ENCODE assay signal across 16 cellular contexts in genomic region chr16:54817940-54818574, GRCh38.
"Had no signal": no experiment of that assay in that cellular context is flagged by ENCODE, and none has a peak within 500 bp of the region (broad histone marks: within the 10 kb centered on the region; RNA-seq: fewer than 3 reads in every experiment).

No MANE protein-coding gene starts in this region.

- H3K36me3 ChIP-seq: spleen, tibial nerve had no signal

- H3K27ac Mint-ChIP-seq: activated B cell treated with CpG ODN at 0.5 μM for 24 hours; activated CD4-positive, alpha-beta T cell treated with anti-CD3 and anti-CD28 coated beads, Interleukin-2, amount 10 ng/mL, durations not matched to agents 7 days and 5 days; activated naive CD4-positive, alpha-beta T cell treated with anti-CD3 and anti-CD28 coated beads, Interleukin-2, amount 50 U/mL, for 24 hours; stimulated activated memory B cell treated with anti-CD40 and anti-IgM and Interleukin-4, amounts not matched to agents 10 μg/mL and 1 μg/mL and 100 μg/mL, for 72 hours had no signal

- H3K4me3 Mint-ChIP-seq: activated B cell treated with CpG ODN at 0.5 μM for 24 hours; activated CD4-positive, alpha-beta T cell treated with anti-CD3 and anti-CD28 coated beads, Interleukin-2, amount 10 ng/mL, durations not matched to agents 7 days and 5 days; activated naive CD4-positive, alpha-beta T cell treated with anti-CD3 and anti-CD28 coated beads, Interleukin-2, amount 50 U/mL, for 24 hours; naive thymus-derived CD8-positive, alpha-beta T cell; stimulated activated memory B cell treated with anti-CD40 and anti-IgM and Interleukin-4, amounts not matched to agents 10 μg/mL and 1 μg/mL and 100 μg/mL, for 72 hours had no signal

- ATAC-seq: body of pancreas; esophagus mucosa; naive thymus-derived CD8-positive, alpha-beta T cell; sciatic nerve; stimulated activated memory B cell treated with anti-CD40 and anti-IgM and Interleukin-4, amounts not matched to agents 10 μg/mL and 1 μg/mL and 100 μg/mL, for 72 hours had no signal

- H3K27me3 Mint-ChIP-seq: stimulated activated memory B cell treated with anti-CD40 and anti-IgM and Interleukin-4, amounts not matched to agents 10 μg/mL and 1 μg/mL and 100 μg/mL, for 72 hours had no signal

- H3K4me1 ChIP-seq: body of pancreas, psoas muscle, spleen, tibial nerve had no signal

- H3K4me1 Mint-ChIP-seq: activated B cell treated with CpG ODN at 0.5 μM for 24 hours; activated CD4-positive, alpha-beta T cell treated with anti-CD3 and anti-CD28 coated beads, Interleukin-2, amount 10 ng/mL, durations not matched to agents 7 days and 5 days; activated naive CD4-positive, alpha-beta T cell treated with anti-CD3 and anti-CD28 coated beads, Interleukin-2, amount 50 U/mL, for 24 hours; naive thymus-derived CD8-positive, alpha-beta T cell; stimulated activated memory B cell treated with anti-CD40 and anti-IgM and Interleukin-4, amounts not matched to agents 10 μg/mL and 1 μg/mL and 100 μg/mL, for 72 hours had no signal

- H3K4me3 ChIP-seq: body of pancreas, psoas muscle, SK-N-MC, spleen, tibial nerve had no signal

- H3K9me3 ChIP-seq: body of pancreas, psoas muscle, spleen had no signal

- H3K9me3 Mint-ChIP-seq: activated B cell treated with CpG ODN at 0.5 μM for 24 hours; activated CD4-positive, alpha-beta T cell treated with anti-CD3 and anti-CD28 coated beads, Interleukin-2, amount 10 ng/mL, durations not matched to agents 7 days and 5 days; activated naive CD4-positive, alpha-beta T cell treated with anti-CD3 and anti-CD28 coated beads, Interleukin-2, amount 50 U/mL, for 24 hours had no signal

- H3K27me3 ChIP-seq: body of pancreas, tibial nerve had no signal

- H3K27ac ChIP-seq: body of pancreas, psoas muscle, SK-N-MC, spleen, tibial nerve had no signal

- H3K36me3 Mint-ChIP-seq: activated naive CD4-positive, alpha-beta T cell treated with anti-CD3 and anti-CD28 coated beads, Interleukin-2, amount 50 U/mL, for 24 hours; naive thymus-derived CD8-positive, alpha-beta T cell; stimulated activated memory B cell treated with anti-CD40 and anti-IgM and Interleukin-4, amounts not matched to agents 10 μg/mL and 1 μg/mL and 100 μg/mL, for 72 hours had no signal

- DNase-seq: activated B cell treated with CpG ODN at 0.5 μM for 24 hours; activated CD4-positive, alpha-beta T cell treated with anti-CD3 and anti-CD28 coated beads, Interleukin-2, amount 10 ng/mL, durations not matched to agents 7 days and 5 days; activated T-cell treated with anti-CD3 and anti-CD28 coated beads for 4 hours; body of pancreas; naive thymus-derived CD8-positive, alpha-beta T cell; occipital lobe; psoas muscle; spleen; stimulated activated CD4-positive, alpha-beta T cell treated with anti-CD3 and anti-CD28 coated beads, Interleukin-1b, Interleukin-23, amount 100 ng/mL, for 48 hours; T-helper 1 cell had no signal
